In genomic region chr6:36546664-36546957, GRCh38 we compare ENCODE assay signal across 8 cellular contexts.
DNase-seq lines count a peak whose midpoint lies in the region; ATAC-seq lines count a peak whose summit lies in the region.

No MANE protein-coding gene starts in this region.

- peak overlapping the region; percentile 12 for H3K27ac ChIP-seq in iPS-20b (ENCODE audit: low read length)

- no peaks in the 10 kb centered on the region for H3K9me3 Mint-ChIP-seq in activated naive CD8-positive, alpha-beta T cell (ENCODE audit: low read depth)
- no peaks in the 10 kb centered on the region for H3K9me3 Mint-ChIP-seq in stimulated activated naive CD8-positive, alpha-beta T cell treated with anti-CD3 and anti-CD28 coated beads, Interleukin-15, amount 100 ng/mL, for 72 hours

- H3K4me1 Mint-ChIP-seq in activated naive CD8-positive, alpha-beta T cell (ENCODE audit: low read depth): peaks cover 50% of the 10 kb centered on the region
- peaks cover 46% of the 10 kb centered on the region for H3K4me1 Mint-ChIP-seq in stimulated activated naive CD8-positive, alpha-beta T cell treated with anti-CD3 and anti-CD28 coated beads, Interleukin-15, amount 100 ng/mL, for 72 hours

- peak overlapping the region; percentile 97 for H3K27ac Mint-ChIP-seq in activated naive CD8-positive, alpha-beta T cell
- peak overlapping the region; percentile 95 to 98 for H3K27ac Mint-ChIP-seq in stimulated activated naive CD8-positive, alpha-beta T cell treated with anti-CD3 and anti-CD28 coated beads, Interleukin-15, amount 100 ng/mL, for 72 hours

- H3K4me3 ChIP-seq in iPS-20b (ENCODE audit: low read length): peak overlapping the region; percentile 90

- H3K36me3 Mint-ChIP-seq in activated naive CD8-positive, alpha-beta T cell: no peaks in the 10 kb centered on the region

- no peaks in the 10 kb centered on the region for H3K9me3 ChIP-seq in iPS-20b (ENCODE audit: insufficient read depth, low read depth, low read length)

- peaks cover 2% of the 10 kb centered on the region; the same call in 1 of the 2 replicates for H3K36me3 ChIP-seq in iPS-20b (ENCODE audit: insufficient read depth, low read depth, low read length)

- DNase-seq in NCI-H146 (lab: John Stamatoyannopoulos, UW) (peak; percentile 57), NCI-H146 treated with DMSO at 0.1 percent for 48 hours (lab: John Stamatoyannopoulos, UW; ENCODE audit: unreplicated experiment) (no peak), inferior parietal cortex (ENCODE audit: extremely low spot score) (no peak), NCI-H2081 (lab: John Stamatoyannopoulos, UW) (no peak)
- no peak for DNase-seq in stimulated activated naive CD8-positive, alpha-beta T cell treated with anti-CD3 and anti-CD28 coated beads, Interleukin-15, amount 100 ng/mL, for 72 hours

- H3K4me3 Mint-ChIP-seq in activated naive CD8-positive, alpha-beta T cell: peak overlapping the region; percentile 99
- peak overlapping the region; percentile 98 for H3K4me3 Mint-ChIP-seq in stimulated activated naive CD8-positive, alpha-beta T cell treated with anti-CD3 and anti-CD28 coated beads, Interleukin-15, amount 100 ng/mL, for 72 hours

- H3K9ac ChIP-seq in iPS-20b (ENCODE audit: low read depth, low read length): peak overlapping the region; percentile 94

- no peaks in the 10 kb centered on the region for H3K27me3 ChIP-seq in iPS-20b (ENCODE audit: insufficient read depth, low read length)

- H3K4me1 ChIP-seq in iPS-20b (ENCODE audit: insufficient read depth, low read length): peaks cover 9% of the 10 kb centered on the region; the same call in 1 of the 2 replicates

- H3K27me3 Mint-ChIP-seq in activated naive CD8-positive, alpha-beta T cell: no peaks in the 10 kb centered on the region
- no peaks in the 10 kb centered on the region for H3K27me3 Mint-ChIP-seq in stimulated activated naive CD8-positive, alpha-beta T cell treated with anti-CD3 and anti-CD28 coated beads, Interleukin-15, amount 100 ng/mL, for 72 hours

- ATAC-seq in stimulated activated naive CD8-positive, alpha-beta T cell treated with anti-CD3 and anti-CD28 coated beads, Interleukin-15, amount 100 ng/mL, for 72 hours: peak; percentile 6
- no peak for ATAC-seq in GM19035 (IDR thresholded peaks at IDR 0.05; ENCODE audit: unreplicated experiment)
